ENCODE assay signal across 20 cellular contexts in the genomic region with DNA sequence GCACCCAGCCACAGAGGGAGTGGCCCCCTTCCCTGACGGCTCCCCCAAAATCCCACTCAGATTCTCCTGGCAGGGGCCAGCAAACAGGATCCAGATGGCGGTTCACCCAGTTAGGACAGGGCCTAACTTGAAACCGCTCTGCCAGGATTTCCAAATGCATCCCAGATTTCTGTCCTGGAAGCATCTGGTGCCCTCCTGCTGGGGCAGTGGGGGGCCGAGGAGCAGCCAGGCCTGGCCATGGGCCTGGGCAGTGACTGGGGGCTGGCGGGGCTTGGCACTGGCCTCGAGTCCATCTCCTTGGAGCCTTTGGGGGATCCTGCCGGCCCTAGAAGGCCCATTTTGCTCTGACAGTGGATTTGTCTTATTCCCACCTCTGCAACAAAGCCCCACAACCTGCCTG. TPM values are rescaled to one million over a fixed set of nuclear protein-coding genes. Genes with fewer than 3 reads are reported as not detected.
A peak's percentile ranks its signal among the peaks of the same experiment; 100 is the strongest.
DNase-seq lines count a peak whose midpoint lies in the region; TF ChIP-seq lines count a peak whose summit lies in the region.
"Had no signal": no experiment of that assay in that cellular context is flagged by ENCODE, and none has a peak within 500 bp of the region (broad histone marks: within the 10 kb centered on the region; RNA-seq: fewer than 3 reads in every experiment).

No MANE protein-coding gene starts in this region.

- H3K56ac ChIP-seq in H9 (ENCODE audit: insufficient read length, low read depth, low read length) = no peak overlapping the region

- no peak overlapping the region for H3K4me3 Mint-ChIP-seq in CD14-positive monocyte
- no peak overlapping the region for H3K4me3 Mint-ChIP-seq in H9
- no peak overlapping the region for H3K4me3 Mint-ChIP-seq in chondrocyte (ENCODE audit: unreplicated experiment)
- H3K4me3 Mint-ChIP-seq in neural progenitor cell = no peak overlapping the region
- H3K4me3 Mint-ChIP-seq: CD8-positive, alpha-beta T cell had no signal

- H3K23me2 ChIP-seq in H9 (ENCODE audit: insufficient read length, low read depth, low read length, poor library complexity, severe bottlenecking) = no peaks in the 10 kb centered on the region

- no peak overlapping the region for H2BK5ac ChIP-seq in H9 (ENCODE audit: insufficient read length, low read length)

- H3K4me2 ChIP-seq in H9 (ENCODE audit: insufficient read depth, insufficient read length, low read length) (no peak overlapping the region), neural progenitor cell (no peak overlapping the region)
- H3K4me2 ChIP-seq: BLaER1 treated with 17β-estradiol and CSF1 and Interleukin-3, amounts not matched to agents 10 nM and 100 nM had no signal

- H3K79me1 ChIP-seq in H9 (ENCODE audit: insufficient read depth, low read depth, low read length, poor library complexity, severe bottlenecking) = no peaks in the 10 kb centered on the region

- H2BK120ac ChIP-seq in H9 (ENCODE audit: low read depth, low read length, poor library complexity, severe bottlenecking) = no peak overlapping the region

- H3K36me3 ChIP-seq in neural progenitor cell = no peaks in the 10 kb centered on the region
- H3K36me3 ChIP-seq: BLaER1 treated with 17β-estradiol and CSF1 and Interleukin-3, amounts not matched to agents 10 nM and 100 nM had no signal

- no peak overlapping the region for H3K27ac Mint-ChIP-seq in CD14-positive monocyte
- 0 out of 7 replicates have a peak overlapping the region, but pooled peaks of 1 of the 3 experiments have one; percentile 29 for H3K27ac Mint-ChIP-seq in H9
- no peak overlapping the region for H3K27ac Mint-ChIP-seq in chondrocyte (ENCODE audit: unreplicated experiment)
- no peak overlapping the region for H3K27ac Mint-ChIP-seq in neural progenitor cell
- H3K27ac Mint-ChIP-seq: CD8-positive, alpha-beta T cell had no signal

- H3K9me3 ChIP-seq in H9 (ENCODE audit: control insufficient read depth, low read depth, low read length) (no peaks in the 10 kb centered on the region), neural progenitor cell (ENCODE audit: low read depth) (no peaks in the 10 kb centered on the region)

- no peak for TF ChIP-seq CTCF in CD14-positive monocyte (IDR thresholded peaks at IDR 0.05)
- no peak for TF ChIP-seq CTCF in H9 (conservative IDR thresholded peaks at IDR 0.05)
- no peak for TF ChIP-seq CTCF in chondrocyte (IDR thresholded peaks at IDR 0.05)
- TF ChIP-seq CTCF in neural progenitor cell (IDR thresholded peaks at IDR 0.05) = no peak

- H3K27me3 ChIP-seq in H9 (ENCODE audit: insufficient read depth, low read length) (no peaks in the 10 kb centered on the region), neural progenitor cell (no peaks in the 10 kb centered on the region)

- no peaks in the 10 kb centered on the region for H3K36me3 Mint-ChIP-seq in CD14-positive monocyte
- no peaks in the 10 kb centered on the region; a peak in 1 of 7 replicates for H3K36me3 Mint-ChIP-seq in H9 (ENCODE audit: insufficient read depth in 1 of 3, low read depth in 3 of 3)
- H3K36me3 Mint-ChIP-seq in chondrocyte (ENCODE audit: low read depth) = no peaks in the 10 kb centered on the region
- H3K36me3 Mint-ChIP-seq in neural progenitor cell = no peaks in the 10 kb centered on the region
- H3K36me3 Mint-ChIP-seq: CD8-positive, alpha-beta T cell had no signal

- no peak overlapping the region for H2BK20ac ChIP-seq in H9 (ENCODE audit: low read depth, low read length, poor library complexity, severe bottlenecking)

- H4K20me1 ChIP-seq in H9 (ENCODE audit: control insufficient read depth, insufficient read depth, insufficient read length) (no peaks in the 10 kb centered on the region), neural progenitor cell (ENCODE audit: low read depth) (no peaks in the 10 kb centered on the region)

- no peak overlapping the region for H3K27ac ChIP-seq in H9 (ENCODE audit: insufficient read length, low read depth, low read length)
- H3K27ac ChIP-seq in neural progenitor cell = no peak overlapping the region
- H3K27ac ChIP-seq: BLaER1 treated with 17β-estradiol and CSF1 and Interleukin-3, amounts not matched to agents 10 nM and 100 nM had no signal

- WGBS in H9 (ENCODE audit: extremely low coverage, insufficient read length, low lambda C conversion rate) = no CpG with 5 or more reads among the region's 7 CpGs

- H3K14ac ChIP-seq in H9 (ENCODE audit: insufficient read depth, low read length) = 0 out of 2 replicates have a peak overlapping the region, but pooled peaks have one; percentile 14

- H3T11ph ChIP-seq in H9 (ENCODE audit: low read length) = no peak overlapping the region

- H3K79me2 ChIP-seq in H9 (ENCODE audit: insufficient read depth, low read length) (no peaks in the 10 kb centered on the region), neural progenitor cell (ENCODE audit: low read depth) (no peaks in the 10 kb centered on the region)

- H3K4me3 ChIP-seq in neural progenitor cell = no peak overlapping the region
- H3K4me3 ChIP-seq: BLaER1 treated with 17β-estradiol and CSF1 and Interleukin-3, amounts not matched to agents 10 nM and 100 nM had no signal

- DNase-seq in CD14-positive monocyte (ENCODE audit: low spot score) (peak; percentile 23), H9 (no peak), chondrocyte (ENCODE audit: low spot score) (peak; percentile 43), neural progenitor cell (ENCODE audit: low spot score) (no peak), NCI-H2107 treated with DMSO at 0.1 percent for 48 hours (lab: John Stamatoyannopoulos, UW; ENCODE audit: unreplicated experiment) (no peak), NCI-H69 (lab: John Stamatoyannopoulos, UW) (no peak)
- no peak for DNase-seq in activated CD8-positive, alpha-beta memory T cell treated with anti-CD3 and anti-CD28 coated beads, Interleukin-2, amount 50 U/mL, for 48 hours
- DNase-seq: CD8-positive, alpha-beta T cell; DMS53; GF-D8; H7; Kasumi-1; NCI-H1417; NCI-H1694 treated with DMSO at 0.1 percent for 48 hours; NCI-H2081 treated with DMSO at 0.1 percent for 48 hours; NCI-H748 treated with DMSO at 0.1 percent for 48 hours; SIG-M5 had no signal

- no peak overlapping the region for H4K5ac ChIP-seq in H9 (ENCODE audit: insufficient read length, low read depth, low read length)

- H3K9ac ChIP-seq in H9 (ENCODE audit: extremely low read depth, insufficient read length, low read length) (no peak overlapping the region), neural progenitor cell (no peak overlapping the region)
- H3K9ac ChIP-seq: BLaER1 treated with 17β-estradiol and CSF1 and Interleukin-3, amounts not matched to agents 10 nM and 100 nM had no signal

- H4K91ac ChIP-seq in H9 (ENCODE audit: insufficient read length, low read depth, low read length) = no peak overlapping the region

- H3K4me1 ChIP-seq in H9 (ENCODE audit: insufficient read depth, low read length) (no peaks in the 10 kb centered on the region), neural progenitor cell (peaks cover 20% of the 10 kb centered on the region)

- H3K23ac ChIP-seq in H9 (ENCODE audit: insufficient read length, low read depth, low read length) = no peak overlapping the region

- H3F3A ChIP-seq in neural progenitor cell (ENCODE audit: low read depth) = peaks cover 4% of the 10 kb centered on the region

- H2BK12ac ChIP-seq in H9 (ENCODE audit: insufficient read length, low read depth, low read length) = no peak overlapping the region

- H2AFZ ChIP-seq in H9 (ENCODE audit: low read length) (no peak overlapping the region), neural progenitor cell (replicated peaks) (peak overlapping the region; percentile 34)

- H3K27me3 Mint-ChIP-seq in CD14-positive monocyte (ENCODE audit: low read depth in 3 of 3) = peaks cover 0 to 5% (median 0%) of the 10 kb centered on the region in 3 donors
- H3K27me3 Mint-ChIP-seq in H9 (ENCODE audit: low read depth) = no peaks in the 10 kb centered on the region; the same call in 1 of the 2 replicates
- H3K27me3 Mint-ChIP-seq in chondrocyte (ENCODE audit: low read depth) = no peaks in the 10 kb centered on the region
- H3K27me3 Mint-ChIP-seq in neural progenitor cell (ENCODE audit: insufficient read depth, low read depth) = peaks cover 5% of the 10 kb centered on the region

- H3K9me3 Mint-ChIP-seq in CD14-positive monocyte (no peaks in the 10 kb centered on the region), H9 (no peaks in the 10 kb centered on the region), chondrocyte (ENCODE audit: low read depth) (no peaks in the 10 kb centered on the region), neural progenitor cell (no peaks in the 10 kb centered on the region)
- H3K9me3 Mint-ChIP-seq: CD8-positive, alpha-beta T cell had no signal

- no peaks in the 10 kb centered on the region for H3K4me1 Mint-ChIP-seq in CD14-positive monocyte
- peaks cover 11 to 15% of the 10 kb centered on the region in 2 experiments for H3K4me1 Mint-ChIP-seq in H9
- H3K4me1 Mint-ChIP-seq in chondrocyte (ENCODE audit: low read depth) = no peaks in the 10 kb centered on the region
- H3K4me1 Mint-ChIP-seq in neural progenitor cell = peaks cover 45% of the 10 kb centered on the region

- no peak overlapping the region for H2AK5ac ChIP-seq in H9 (ENCODE audit: insufficient read length, low read length)

- no peak overlapping the region for H4K8ac ChIP-seq in H9 (replicated peaks; ENCODE audit: insufficient read length, low read depth, low read length)

- intact Hi-C loops in CD14-positive monocyte (cut with micrococcal nuclease) = no loop called here

- no peak overlapping the region for H2BK15ac ChIP-seq in H9 (ENCODE audit: low read depth, low read length)

- H3K4ac ChIP-seq in H9 (ENCODE audit: low read depth, low read length) = no peak overlapping the region

- H3K18ac ChIP-seq in H9 (ENCODE audit: insufficient read length, low read depth, low read length) = no peak overlapping the region

RNA-seq across cellular contexts. Expression of a gene that starts 17.9 kb away (rescaled TPM):
- not detected for polyA plus RNA-seq in CD14-positive monocyte
- 4.5 and 5.4 TPM in 2 replicates for total RNA-seq in H9 (2021)
- 0.33 to 0.41 TPM in 2 of 3 replicates, not detected in the other for total RNA-seq in chondrocyte
- total RNA-seq in neural progenitor cell (ENCODE audit: low replicate concordance) = 6.7 and 17.7 TPM in 2 replicates
- total RNA-seq: A673; CD8-positive, alpha-beta T cell; MCF 10A had no signal

Comparison
In these comparisons a context has a peak if more than half of its experiments do, and no peak if none do; other contexts are left out.
1. DNase-seq: peak in CD14-positive monocyte (single experiment) and chondrocyte (single experiment); none in H9 (single experiment), neural progenitor cell (single experiment), NCI-H2107 treated with DMSO at 0.1 percent for 48 hours (single experiment), NCI-H69 (single experiment) and activated CD8-positive, alpha-beta memory T cell treated with anti-CD3 and anti-CD28 coated beads, Interleukin-2, amount 50 U/mL, for 48 hours (single experiment).